Comparison of ENCODE assay signal across 30 cellular contexts in the genomic region with DNA sequence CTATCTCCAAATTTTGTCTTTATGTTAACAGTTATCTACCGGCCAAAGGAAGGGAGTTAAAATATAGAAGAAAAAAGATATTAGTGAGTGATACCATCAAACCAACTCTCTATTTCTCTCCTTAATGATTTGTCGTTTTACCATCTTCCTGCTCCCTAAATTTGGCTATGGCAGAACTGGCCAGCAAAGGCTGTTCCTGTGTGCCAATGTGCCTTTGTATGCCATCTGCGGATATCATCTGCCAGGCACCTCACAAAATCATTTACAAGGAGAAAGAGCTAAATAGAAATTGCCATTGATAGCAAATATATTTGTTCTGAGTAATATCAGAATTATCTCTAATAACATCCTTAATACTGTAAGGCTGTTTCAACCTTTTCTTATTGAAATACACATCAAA. TPM values are rescaled to one million over a fixed set of nuclear protein-coding genes. Genes with fewer than 3 reads are reported as not detected.
"Had no signal": no experiment of that assay in that cellular context is flagged by ENCODE, and none has a peak within 500 bp of the region (broad histone marks: within the 10 kb centered on the region; RNA-seq: fewer than 3 reads in every experiment).

No MANE protein-coding gene starts in this region.

- H3K4me1 ChIP-seq: esophagus squamous epithelium, pancreas, prostate gland, thyroid gland, upper lobe of left lung, vagina had no signal

- H3K4me3 ChIP-seq: esophagus squamous epithelium, mucosa of descending colon, pancreas, prostate gland, skin epidermis, thyroid gland, upper lobe of left lung, vagina had no signal

- H3K27ac Mint-ChIP-seq: activated CD4-positive, alpha-beta T cell treated with anti-CD3 and anti-CD28 coated beads for 36 hours; activated CD8-positive, alpha-beta memory T cell treated with anti-CD3 and anti-CD28 coated beads, Interleukin-2, amount 10 ng/mL, durations not matched to agents 7 days and 5 days; activated CD8-positive, alpha-beta T cell treated with anti-CD3 and anti-CD28 coated beads, Interleukin-2, amount 10 ng/mL, durations not matched to agents 7 days and 5 days; activated naive CD4-positive, alpha-beta T cell treated with anti-CD3 and anti-CD28 coated beads, Interleukin-2, amount 50 U/mL, for 72 hours; activated T-helper 2 cell treated with anti-CD3 and anti-CD28 coated beads, Interferon-gamma antibody, Interleukin-2, Interleukin-4, amounts not matched to agents 10 μg/mL and 5 μg/mL and 100 μg/mL, durations not matched to agents 14 hours and 24 hours and 36 hours; nephron; stimulated activated effector memory CD8-positive, alpha-beta T cell treated with anti-CD3 and anti-CD28 coated beads, Interleukin-12 subunit alpha, Interleukin-12 subunit beta, amount 100 ng/mL, for 72 hours; stimulated activated naive CD8-positive, alpha-beta T cell treated with anti-CD3 and anti-CD28 coated beads, Interleukin-15, amount 100 ng/mL, for 72 hours had no signal

- H3K27me3 ChIP-seq: esophagus squamous epithelium, pancreas, thyroid gland, upper lobe of left lung, vagina had no signal

- ATAC-seq: activated CD4-positive, alpha-beta T cell treated with anti-CD3 and anti-CD28 coated beads for 36 hours; activated CD8-positive, alpha-beta memory T cell treated with anti-CD3 and anti-CD28 coated beads, Interleukin-2, amount 10 ng/mL, durations not matched to agents 7 days and 5 days; activated CD8-positive, alpha-beta T cell treated with anti-CD3 and anti-CD28 coated beads, Interleukin-2, amount 10 ng/mL, durations not matched to agents 7 days and 5 days; activated naive CD4-positive, alpha-beta T cell treated with anti-CD3 and anti-CD28 coated beads, Interleukin-2, amount 50 U/mL, for 72 hours; left cardiac atrium; left ventricle myocardium superior; mucosa of descending colon; pancreas; sciatic nerve; stimulated activated effector memory CD8-positive, alpha-beta T cell treated with anti-CD3 and anti-CD28 coated beads, Interleukin-12 subunit alpha, Interleukin-12 subunit beta, amount 100 ng/mL, for 72 hours; stimulated activated naive CD8-positive, alpha-beta T cell treated with anti-CD3 and anti-CD28 coated beads, Interleukin-15, amount 100 ng/mL, for 72 hours had no signal

- H3K27ac ChIP-seq: epithelial cell of prostate, esophagus squamous epithelium, pancreas, prostate gland, skin epidermis, thyroid gland, upper lobe of left lung, vagina had no signal

- H3K36me3 Mint-ChIP-seq: activated CD8-positive, alpha-beta memory T cell treated with anti-CD3 and anti-CD28 coated beads, Interleukin-2, amount 10 ng/mL, durations not matched to agents 7 days and 5 days; activated naive CD4-positive, alpha-beta T cell treated with anti-CD3 and anti-CD28 coated beads, Interleukin-2, amount 50 U/mL, for 72 hours; stimulated activated effector memory CD8-positive, alpha-beta T cell treated with anti-CD3 and anti-CD28 coated beads, Interleukin-12 subunit alpha, Interleukin-12 subunit beta, amount 100 ng/mL, for 72 hours had no signal

- DNase-seq: activated CD4-positive, alpha-beta T cell treated with anti-CD3 and anti-CD28 coated beads for 36 hours; activated CD4-positive, CD25-positive, alpha-beta regulatory T cell; activated CD8-positive, alpha-beta memory T cell treated with anti-CD3 and anti-CD28 coated beads, Interleukin-2, amount 10 ng/mL, durations not matched to agents 7 days and 5 days; activated CD8-positive, alpha-beta T cell treated with anti-CD3 and anti-CD28 coated beads, Interleukin-2, amount 10 ng/mL, durations not matched to agents 7 days and 5 days; activated T-cell treated with anti-CD3 and anti-CD28 coated beads, Interleukin-2, amount 50 U/mL, for 48 hours; cortex of kidney; esophagus squamous epithelium; foreskin melanocyte; left cardiac atrium; left ventricle myocardium superior; mucosa of descending colon; pancreas; stimulated activated CD4-positive, alpha-beta T cell treated with anti-CD3 and anti-CD28 coated beads, Interleukin-12 subunit alpha, Interleukin-12 subunit beta, amount 100 ng/mL, for 4 hours; stimulated activated CD4-positive, alpha-beta T cell treated with anti-CD3 and anti-CD28 coated beads, Interleukin-4, amount 100 ng/mL, for 24 hours; stimulated activated naive CD8-positive, alpha-beta T cell treated with anti-CD3 and anti-CD28 coated beads, Interleukin-15, amount 100 ng/mL, for 72 hours; thyroid gland; upper lobe of left lung had no signal

- H3K9me3 Mint-ChIP-seq: activated T-helper 2 cell treated with anti-CD3 and anti-CD28 coated beads, Interferon-gamma antibody, Interleukin-2, Interleukin-4, amounts not matched to agents 10 μg/mL and 5 μg/mL and 100 μg/mL, durations not matched to agents 14 hours and 24 hours and 36 hours; nephron had no signal

- H3K4me3 Mint-ChIP-seq: activated CD4-positive, alpha-beta T cell treated with anti-CD3 and anti-CD28 coated beads for 36 hours; activated CD8-positive, alpha-beta memory T cell treated with anti-CD3 and anti-CD28 coated beads, Interleukin-2, amount 10 ng/mL, durations not matched to agents 7 days and 5 days; activated CD8-positive, alpha-beta T cell treated with anti-CD3 and anti-CD28 coated beads, Interleukin-2, amount 10 ng/mL, durations not matched to agents 7 days and 5 days; nephron; stimulated activated effector memory CD8-positive, alpha-beta T cell treated with anti-CD3 and anti-CD28 coated beads, Interleukin-12 subunit alpha, Interleukin-12 subunit beta, amount 100 ng/mL, for 72 hours; stimulated activated naive CD8-positive, alpha-beta T cell treated with anti-CD3 and anti-CD28 coated beads, Interleukin-15, amount 100 ng/mL, for 72 hours had no signal

- H3K27me3 Mint-ChIP-seq: activated CD4-positive, alpha-beta T cell treated with anti-CD3 and anti-CD28 coated beads for 36 hours; activated CD8-positive, alpha-beta memory T cell treated with anti-CD3 and anti-CD28 coated beads, Interleukin-2, amount 10 ng/mL, durations not matched to agents 7 days and 5 days; stimulated activated naive CD8-positive, alpha-beta T cell treated with anti-CD3 and anti-CD28 coated beads, Interleukin-15, amount 100 ng/mL, for 72 hours had no signal

- H3K36me3 ChIP-seq: esophagus squamous epithelium, pancreas, prostate gland, thyroid gland, upper lobe of left lung, vagina had no signal

- H3K4me1 Mint-ChIP-seq: activated CD4-positive, alpha-beta T cell treated with anti-CD3 and anti-CD28 coated beads for 36 hours; activated CD8-positive, alpha-beta memory T cell treated with anti-CD3 and anti-CD28 coated beads, Interleukin-2, amount 10 ng/mL, durations not matched to agents 7 days and 5 days; nephron; stimulated activated effector memory CD8-positive, alpha-beta T cell treated with anti-CD3 and anti-CD28 coated beads, Interleukin-12 subunit alpha, Interleukin-12 subunit beta, amount 100 ng/mL, for 72 hours; stimulated activated naive CD8-positive, alpha-beta T cell treated with anti-CD3 and anti-CD28 coated beads, Interleukin-15, amount 100 ng/mL, for 72 hours had no signal

RNA-seq across cellular contexts. Expression of gene GPM6A, which starts 22.4 kb away (rescaled TPM):
- total RNA-seq: activated CD4-positive, alpha-beta T cell treated with anti-CD3 and anti-CD28 coated beads for 36 hours; activated CD8-positive, alpha-beta memory T cell treated with anti-CD3 and anti-CD28 coated beads, Interleukin-2, amount 10 ng/mL, durations not matched to agents 7 days and 5 days; activated CD8-positive, alpha-beta T cell treated with anti-CD3 and anti-CD28 coated beads, Interleukin-2, amount 10 ng/mL, durations not matched to agents 7 days and 5 days; activated naive CD4-positive, alpha-beta T cell treated with anti-CD3 and anti-CD28 coated beads, Interleukin-2, amount 50 U/mL, for 72 hours; activated T-helper 2 cell treated with anti-CD3 and anti-CD28 coated beads, Interferon-gamma antibody, Interleukin-2, Interleukin-4, amounts not matched to agents 10 μg/mL and 5 μg/mL and 100 μg/mL, durations not matched to agents 14 hours and 24 hours and 36 hours; bronchial epithelial cell; chondrocyte; myocyte; T-helper 1 cell treated with Interleukin-12 subunit alpha and Interleukin-12 subunit beta and Interleukin-4 antibody, amounts not matched to agents 30 ng/mL and 1 ng/mL, for 36 hours had no signal
